14 cellular contexts compared by ENCODE assay signal in the genomic region with DNA sequence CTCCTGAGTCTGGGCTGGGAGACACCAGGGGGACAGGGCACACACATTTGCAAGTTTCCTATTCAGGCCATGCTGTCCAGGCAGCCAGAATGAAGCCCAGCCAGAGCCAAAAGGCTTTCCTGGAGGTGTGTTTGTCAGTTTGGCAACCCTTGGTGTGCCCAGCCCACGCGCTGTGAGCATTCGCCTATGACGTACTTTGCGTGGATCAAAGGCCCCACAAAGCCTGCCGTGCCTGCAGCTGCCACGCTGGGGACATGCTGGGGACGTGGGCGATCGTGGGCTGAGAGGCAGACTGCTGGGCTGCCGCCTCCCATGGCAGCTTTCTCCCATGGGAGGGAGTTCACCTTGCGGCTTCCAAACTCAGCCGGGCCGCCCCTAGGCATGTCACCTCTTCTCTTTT. TPM values are rescaled to one million over a fixed set of nuclear protein-coding genes. Genes with fewer than 3 reads are reported as not detected.
DNase-seq lines count a peak whose midpoint lies in the region; ATAC-seq and TF ChIP-seq lines count a peak whose summit lies in the region.
"Had no signal": no experiment of that assay in that cellular context is flagged by ENCODE, and none has a peak within 500 bp of the region (broad histone marks: within the 10 kb centered on the region; RNA-seq: fewer than 3 reads in every experiment).

No MANE protein-coding gene starts in this region.

- no peaks in the 10 kb centered on the region for H3K9me3 ChIP-seq in CD8-positive, alpha-beta T cell (ENCODE audit: low read length)
- H3K9me3 ChIP-seq: spleen had no signal

- H3K4me1 ChIP-seq in CD8-positive, alpha-beta T cell (ENCODE audit: insufficient read depth, low read length): peaks cover 70% of the 10 kb centered on the region

- peak in 2 of 7 experiments; percentile 70 to 82 for DNase-seq in CD8-positive, alpha-beta T cell
- peak; percentile 62 for DNase-seq in activated CD4-positive, alpha-beta T cell treated with anti-CD3 and anti-CD28 coated beads, Interleukin-2, amount 50 U/mL, for 1 hour
- peak; percentile 58 for DNase-seq in activated naive CD8-positive, alpha-beta T cell treated with anti-CD3 and anti-CD28 coated beads for 36 hours
- peak in 8 of 10 donors; percentile 34 to 95 (median 62) for DNase-seq in posterior cingulate gyrus
- DNase-seq in HEK293T (ENCODE audit: extremely low spot score): no peak
- DNase-seq in HCEC 1CT: no peak
- DNase-seq: aorta, NCI-H1417 treated with DMSO at 0.1 percent for 48 hours, OCI-M1, spleen had no signal

- H3K36me3 Mint-ChIP-seq in CD8-positive, alpha-beta T cell: peaks cover 62% of the 10 kb centered on the region
- H3K36me3 Mint-ChIP-seq in activated naive CD8-positive, alpha-beta T cell treated with anti-CD3 and anti-CD28 coated beads for 36 hours: peaks cover 45% of the 10 kb centered on the region

- no peaks in the 10 kb centered on the region for H3K27me3 ChIP-seq in CD8-positive, alpha-beta T cell (ENCODE audit: insufficient read depth, low read length)
- H3K27me3 ChIP-seq: spleen had no signal

- peak overlapping the region; percentile 50 for H3K4me3 Mint-ChIP-seq in CD8-positive, alpha-beta T cell
- H3K4me3 Mint-ChIP-seq in activated naive CD8-positive, alpha-beta T cell treated with anti-CD3 and anti-CD28 coated beads for 36 hours: no peak overlapping the region

- H3K27me3 Mint-ChIP-seq in CD8-positive, alpha-beta T cell (ENCODE audit: low read depth): no peaks in the 10 kb centered on the region
- H3K27me3 Mint-ChIP-seq in activated naive CD8-positive, alpha-beta T cell treated with anti-CD3 and anti-CD28 coated beads for 36 hours: no peaks in the 10 kb centered on the region

- H3K9me3 Mint-ChIP-seq in CD8-positive, alpha-beta T cell: no peaks in the 10 kb centered on the region
- no peaks in the 10 kb centered on the region for H3K9me3 Mint-ChIP-seq in activated naive CD8-positive, alpha-beta T cell treated with anti-CD3 and anti-CD28 coated beads for 36 hours

- ATAC-seq in CD8-positive, alpha-beta T cell: peak; percentile 71
- ATAC-seq in GM18873 (IDR thresholded peaks at IDR 0.05; ENCODE audit: low FRiP score, unreplicated experiment): no peak
- ATAC-seq in GM21619 (IDR thresholded peaks at IDR 0.05; ENCODE audit: unreplicated experiment): no peak

- intact Hi-C loops in CD8-positive, alpha-beta T cell (cut with DNase I, micrococcal nuclease): no loop called here
- intact Hi-C loops in posterior cingulate gyrus (cut with DNase I): no loop called here

- H3K27ac ChIP-seq in CD8-positive, alpha-beta T cell (ENCODE audit: low read depth, low read length): peak overlapping the region; percentile 44

- peak overlapping the region; percentile 83 for H3K27ac Mint-ChIP-seq in CD8-positive, alpha-beta T cell
- peak overlapping the region; percentile 74 for H3K27ac Mint-ChIP-seq in activated naive CD8-positive, alpha-beta T cell treated with anti-CD3 and anti-CD28 coated beads for 36 hours

- TF ChIP-seq CTCF in CD8-positive, alpha-beta T cell (IDR thresholded peaks at IDR 0.05): no peak

- H3K36me3 ChIP-seq in CD8-positive, alpha-beta T cell (ENCODE audit: insufficient read depth, low read length): peaks cover 7% of the 10 kb centered on the region
- H3K36me3 ChIP-seq: spleen had no signal

- POLR2A ChIA-PET in CD8-positive, alpha-beta T cell (lab: Charles Lee): interaction anchor here (0.5 to 1.6 kb wide), 5 partner anchors 9 to 59 kb away, joined by 3 to 8 read pairs (median 4); no protein-coding TSS in a partner anchor
- POLR2A ChIA-PET in HEK293T (lab: Yijun Ruan, JAX): no interaction called here

- H3K4me3 ChIP-seq in CD8-positive, alpha-beta T cell (ENCODE audit: low read depth, low read length): no peak overlapping the region
- H3K4me3 ChIP-seq: lung, spleen had no signal

- peaks cover 84% of the 10 kb centered on the region for H3K4me1 Mint-ChIP-seq in CD8-positive, alpha-beta T cell (ENCODE audit: low read depth)
- peaks cover 72% of the 10 kb centered on the region for H3K4me1 Mint-ChIP-seq in activated naive CD8-positive, alpha-beta T cell treated with anti-CD3 and anti-CD28 coated beads for 36 hours

- CTCF ChIA-PET in CD8-positive, alpha-beta T cell (lab: Charles Lee): interaction anchor here (1.0 to 1.9 kb wide), 4 partner anchors 14 to 74 kb away, joined by 3 to 5 read pairs (median 4); partner anchors contain the start of gene CD247
- CTCF ChIA-PET in HEK293T (lab: Yijun Ruan, JAX): no interaction called here

TF ChIP-seq in HEK293T, 16 proteins besides CTCF, POLR2A, EP300 and RAD21:
- TF ChIP-seq FOXK2 (IDR thresholded peaks at IDR 0.05): no peak
- no peak for TF ChIP-seq SUZ12 (IDR thresholded peaks at IDR 0.05)
- no peak for TF ChIP-seq PKNOX1 (IDR thresholded peaks at IDR 0.05)

RNA-seq across cellular contexts. Expression of gene CD247, which starts 57.5 kb away (rescaled TPM):
- total RNA-seq in CD8-positive, alpha-beta T cell: 100 to 1,000 TPM; 327 to 331 TPM
- total RNA-seq in activated naive CD8-positive, alpha-beta T cell treated with anti-CD3 and anti-CD28 coated beads for 36 hours: 100 to 1,000 TPM; 166 TPM
- total RNA-seq: osteoblast had no signal

Comparison
In these comparisons a context has a peak if more than half of its experiments do, and no peak if none do; other contexts are left out.
1. DNase-seq: peak in activated CD4-positive, alpha-beta T cell treated with anti-CD3 and anti-CD28 coated beads, Interleukin-2, amount 50 U/mL, for 1 hour (single experiment), activated naive CD8-positive, alpha-beta T cell treated with anti-CD3 and anti-CD28 coated beads for 36 hours (single experiment) and posterior cingulate gyrus (8 of 10); none in HEK293T (single experiment) and HCEC 1CT (single experiment).